Comparison of ENCODE assay signal across 8 cellular contexts in the genomic region with DNA sequence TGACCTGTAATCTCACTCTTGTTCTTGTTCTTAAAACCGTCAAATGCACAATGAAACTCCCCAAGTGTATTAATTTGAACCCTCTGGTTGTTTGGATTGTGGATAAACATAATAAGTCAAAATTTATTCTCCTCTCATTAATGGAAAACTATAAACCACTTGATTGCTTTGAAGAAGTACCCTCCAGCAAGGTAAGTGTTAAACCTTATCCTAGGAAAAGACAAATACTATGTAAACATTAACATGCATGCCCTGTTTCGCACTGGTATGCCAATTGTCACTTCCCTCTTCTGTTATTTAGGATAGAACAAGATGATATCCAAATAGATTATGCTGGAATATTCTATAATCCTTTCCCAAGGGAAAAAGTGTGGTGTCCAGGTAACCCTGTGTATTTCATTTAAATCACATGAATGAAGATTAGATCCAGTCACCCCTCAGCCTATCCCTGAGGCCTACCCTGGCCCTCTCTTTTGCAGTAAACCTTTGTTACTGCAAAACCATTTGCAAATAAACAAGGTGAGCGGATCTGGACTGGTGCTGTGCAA. TPM values are rescaled to one million over a fixed set of nuclear protein-coding genes. Genes with fewer than 3 reads are reported as not detected.
A peak's percentile ranks its signal among the peaks of the same experiment; 100 is the strongest.
DNase-seq lines count a peak whose midpoint lies in the region; ATAC-seq, FAIRE-seq and TF ChIP-seq lines count a peak whose summit lies in the region.

No MANE protein-coding gene starts in this region.

- POLR2A ChIA-PET in A549 (lab: Yijun Ruan, JAX) = interaction anchor here (0.8 to 1.3 kb wide), 6 partner anchors 11 to 140 kb away, joined by 3 to 11 read pairs (median 4); a partner anchor contains a TSS

- H3K4me1 ChIP-seq in A549 (peaks cover 17% of the 10 kb centered on the region), HUES48 (ENCODE audit: control insufficient read depth, insufficient read depth, low read length) (peaks cover 10% of the 10 kb centered on the region; the same call in 1 of the 2 replicates), mammary epithelial cell (ENCODE audit: insufficient read depth, low read length) (peaks cover 10% of the 10 kb centered on the region), mucosa of stomach (ENCODE audit: control insufficient read depth, insufficient read depth, low read length) (peaks cover 23% of the 10 kb centered on the region)

- H3K36me3 ChIP-seq in HUES48 (ENCODE audit: control insufficient read depth, insufficient read depth, low read length) (peaks cover 3% of the 10 kb centered on the region; the same call in 1 of the 2 replicates), mammary epithelial cell (ENCODE audit: insufficient read depth, low read length) (no peaks in the 10 kb centered on the region), mucosa of stomach (ENCODE audit: control insufficient read depth, insufficient read depth, low read length) (peaks cover under 1% of the 10 kb centered on the region)

- H4K20me1 ChIP-seq in mammary epithelial cell (ENCODE audit: insufficient read depth, low read length) = no peaks in the 10 kb centered on the region

- H3K4me2 ChIP-seq in A549 = peak overlapping the region; percentile 96
- H3K4me2 ChIP-seq in mammary epithelial cell (ENCODE audit: insufficient read depth, low read depth, low read length) = peak overlapping the region; percentile 90

- TF ChIP-seq RAD21 in A549 (conservative IDR thresholded peaks at IDR 0.05 in 1 of 2, IDR thresholded peaks at IDR 0.05 in 1 of 2) = no peak

- DNase-seq in A549 (ENCODE audit: low read depth in 1 of 2, low spot score in 1 of 2) (no peak), mammary epithelial cell (no peak), RCC 7860 (ENCODE audit: low spot score) (no peak), posterior cingulate gyrus (no peak), NCI-H1436 treated with DMSO at 0.1 percent for 48 hours (lab: John Stamatoyannopoulos, UW) (no peak)

- intact Hi-C loops in mammary epithelial cell (cut with micrococcal nuclease) (no loop called here), posterior cingulate gyrus (cut with DNase I) (loop anchor here (2.0 to 5.0 kb wide), 3 partner anchors 41 to 59 kb away; a partner anchor contains a TSS)

- TF ChIP-seq CTCF in A549 (IDR thresholded peaks at IDR 0.05) (no peak), mammary epithelial cell (conservative IDR thresholded peaks at IDR 0.05 in 1 of 2, IDR thresholded peaks at IDR 0.05 in 1 of 2; ENCODE audit: extremely low read depth in 1 of 2, insufficient read depth in 1 of 2, low read depth in 1 of 2, low read length in 2 of 2) (no peak)

- H3K4me3 ChIP-seq in A549 (peak overlapping the region; percentile 71), HUES48 (ENCODE audit: low read depth, low read length) (peak overlapping the region; percentile 72), mammary epithelial cell (replicated peaks in 1 of 3; ENCODE audit: insufficient read depth in 1 of 3, low read depth in 2 of 3, low read length in 3 of 3) (peak overlapping the region; percentile 63 to 92 (median 80)), mucosa of stomach (ENCODE audit: low read length) (peak overlapping the region; percentile 23)

- H3K9ac ChIP-seq in HUES48 (ENCODE audit: low read depth, low read length) (peak overlapping the region; percentile 48; the same call in 1 of the 2 replicates), mammary epithelial cell (ENCODE audit: insufficient read depth, low read length) (peak overlapping the region; percentile 68), mucosa of stomach (ENCODE audit: low read length) (peak overlapping the region; percentile 89)

- in situ Hi-C loops in mammary epithelial cell (cut with MboI; ENCODE audit: low sequenced_read_pairs in 2 of 2) = no loop called here

- TF ChIP-seq EP300 in A549 (IDR thresholded peaks at IDR 0.05) = no peak

- H3K27ac ChIP-seq in A549 = peak overlapping the region; percentile 92 to 97
- H3K27ac ChIP-seq in HUES48 (ENCODE audit: low read depth, low read length) = peak overlapping the region; percentile 99
- no peak overlapping the region for H3K27ac ChIP-seq in mammary epithelial cell (ENCODE audit: insufficient read depth, low read depth, low read length)

- peaks cover 12% of the 10 kb centered on the region; the same call in 1 of the 2 replicates for H3K27me3 ChIP-seq in HUES48 (ENCODE audit: control insufficient read depth, insufficient read depth, low read length)
- H3K27me3 ChIP-seq in mammary epithelial cell (ENCODE audit: insufficient read depth, low read length) = no peaks in the 10 kb centered on the region
- H3K27me3 ChIP-seq in mucosa of stomach (ENCODE audit: control insufficient read depth, insufficient read depth, low read length) = no peaks in the 10 kb centered on the region

- ATAC-seq in A549 (no peak), HG02870 (IDR thresholded peaks at IDR 0.05; ENCODE audit: unreplicated experiment) (no peak)

- H3K79me2 ChIP-seq in mammary epithelial cell (ENCODE audit: insufficient read depth, low read length) = peaks cover 23% of the 10 kb centered on the region

- H2AFZ ChIP-seq in mammary epithelial cell (ENCODE audit: low read depth, low read length) = peak overlapping the region; percentile 91

- TF ChIP-seq POLR2A in A549 (IDR thresholded peaks at IDR 0.05; ENCODE audit: low read length) = no peak

- H3K9me3 ChIP-seq in A549 = no peaks in the 10 kb centered on the region
- H3K9me3 ChIP-seq in HUES48 (ENCODE audit: control insufficient read depth, insufficient read depth, low read length) = no peaks in the 10 kb centered on the region; the same call in 1 of the 2 replicates
- no peaks in the 10 kb centered on the region for H3K9me3 ChIP-seq in mammary epithelial cell (replicated peaks; ENCODE audit: insufficient read depth, low read length)
- H3K9me3 ChIP-seq in mucosa of stomach (ENCODE audit: control insufficient read depth, low read length) = no peaks in the 10 kb centered on the region

- CTCF ChIA-PET in A549 (lab: Yijun Ruan, JAX) = interaction anchor here (0.6 to 1.3 kb wide), 2 partner anchors 18 to 27 kb away, joined by 3 read pairs; no protein-coding TSS in a partner anchor
- CTCF ChIA-PET in mammary epithelial cell (lab: Charles Lee; ENCODE audit: low non-redundant PET) = no interaction called here

- no peak for FAIRE-seq in A549 (lab: Jason Lieb, UNC)
- FAIRE-seq in RCC 7860 (lab: Jason Lieb, UNC) = no peak

- dilution Hi-C loops in mammary epithelial cell (cut with HindIII; ENCODE audit: low sequenced_read_pairs) = no loop called here

- WGBS in A549 (ENCODE audit: missing lambda C conversion rate) = 33% methylated on average over 3 of the region's 3 CpGs
- whole genome bisulfite sequencing in mammary epithelial cell (ENCODE audit: low coverage, missing lambda C conversion rate) = 48% methylated on average over 2 of the region's 3 CpGs

- BruUV-seq in mammary epithelial cell (replicated peaks; lab: Mats Ljungman, UMichigan) = TSS peak; percentile 20

TF ChIP-seq in A549, 52 proteins besides CTCF, POLR2A, EP300 and RAD21 (continues in another document):
- TF ChIP-seq, protein P1, sequence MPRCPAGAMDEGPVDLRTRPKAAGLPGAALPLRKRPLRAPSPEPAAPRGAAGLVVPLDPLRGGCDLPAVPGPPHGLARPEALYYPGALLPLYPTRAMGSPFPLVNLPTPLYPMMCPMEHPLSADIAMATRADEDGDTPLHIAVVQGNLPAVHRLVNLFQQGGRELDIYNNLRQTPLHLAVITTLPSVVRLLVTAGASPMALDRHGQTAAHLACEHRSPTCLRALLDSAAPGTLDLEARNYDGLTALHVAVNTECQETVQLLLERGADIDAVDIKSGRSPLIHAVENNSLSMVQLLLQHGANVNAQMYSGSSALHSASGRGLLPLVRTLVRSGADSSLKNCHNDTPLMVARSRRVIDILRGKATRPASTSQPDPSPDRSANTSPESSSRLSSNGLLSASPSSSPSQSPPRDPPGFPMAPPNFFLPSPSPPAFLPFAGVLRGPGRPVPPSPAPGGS (IDR thresholded peaks at IDR 0.05) = no peak
- TF ChIP-seq TP53 (CRISPR knock-in tag; IDR thresholded peaks at IDR 0.05) (no peak), HEYL (CRISPR knock-in tag; IDR thresholded peaks at IDR 0.05) (no peak), ZC3H11A (IDR thresholded peaks at IDR 0.05) (no peak), KDM5A (IDR thresholded peaks at IDR 0.05) (no peak), KDM1A (IDR thresholded peaks at IDR 0.05; ENCODE audit: low read depth) (no peak), GATA3 (IDR thresholded peaks at IDR 0.05; ENCODE audit: borderline replicate concordance) (no peak), FOXS1 (CRISPR knock-in tag; IDR thresholded peaks at IDR 0.05) (no peak), FOSL2 (IDR thresholded peaks at IDR 0.05) (no peak), FOSL2 (CRISPR knock-in tag; IDR thresholded peaks at IDR 0.05) (no peak), JUN (IDR thresholded peaks at IDR 0.05) (no peak), NR3C1 (IDR thresholded peaks at IDR 0.05) (no peak)
- TF ChIP-seq, protein P2, sequence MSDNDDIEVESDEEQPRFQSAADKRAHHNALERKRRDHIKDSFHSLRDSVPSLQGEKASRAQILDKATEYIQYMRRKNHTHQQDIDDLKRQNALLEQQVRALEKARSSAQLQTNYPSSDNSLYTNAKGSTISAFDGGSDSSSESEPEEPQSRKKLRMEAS (IDR thresholded peaks at IDR 0.05) = no peak

RNA-seq across cellular contexts. Expression of a gene that starts 1.3 kb away (rescaled TPM):
- polyA plus RNA-seq in A549 (2011; rRNA removed) = 42.7 and 47.9 TPM in 2 replicates
- 51.6 and 55.2 TPM in 2 replicates for polyA plus RNA-seq in A549 (2012; cell fraction: cytosol; rRNA removed)
- polyA plus RNA-seq in A549 (2012; cell fraction: nucleus; rRNA removed) = 31.2 and 42.2 TPM in 2 replicates
- polyA plus RNA-seq in A549 (2017; fragmentation: RNase III; extraction: RNeasy Plus Mini Kit Qiagen cat#74134 plus additional on column Dnase treatment) = 78.8 to 84.6 TPM (median 84.3 TPM) in 3 replicates
- polyA minus RNA-seq in A549 (2011; rRNA and poly(A)+ RNA removed) = 18.5 and 21.4 TPM in 2 replicates
- total RNA-seq in mammary epithelial cell = 10 to 100 TPM; 13.3 to 35.1 TPM
- 36.0 TPM for polyA plus RNA-seq in mammary epithelial cell
- 20.7 TPM for polyA minus RNA-seq in mammary epithelial cell

RNA-seq across cellular contexts. Expression of a gene that starts 40.1 kb away (rescaled TPM):
- polyA plus RNA-seq in A549 (2011; rRNA removed) (39.7 and 54.3 TPM in 2 replicates), A549 (2017; fragmentation: RNase III; extraction: RNeasy Plus Mini Kit Qiagen cat#74134 plus additional on column Dnase treatment) (55.3 to 59.2 TPM (median 56.8 TPM) in 3 replicates), mammary epithelial cell (15.2 TPM)
- polyA plus RNA-seq in A549 (2012; cell fraction: cytosol; rRNA removed) = 35.6 and 37.8 TPM in 2 replicates
- polyA plus RNA-seq in A549 (2012; cell fraction: nucleus; rRNA removed) = 16.6 and 20.6 TPM in 2 replicates
- polyA minus RNA-seq in A549 (2011; rRNA and poly(A)+ RNA removed) = 25.5 and 26.8 TPM in 2 replicates
- total RNA-seq in mammary epithelial cell = 10 to 100 TPM; 29.2 to 33.7 TPM
- polyA minus RNA-seq in mammary epithelial cell = 8.7 TPM

RNA-seq across cellular contexts. Expression of a gene that starts 57.0 kb away (rescaled TPM):
- polyA plus RNA-seq in A549 (2011; rRNA removed) (3,000 and 3,176 TPM in 2 replicates), A549 (2017; fragmentation: RNase III; extraction: RNeasy Plus Mini Kit Qiagen cat#74134 plus additional on column Dnase treatment) (3,153 to 3,802 TPM (median 3,221 TPM) in 3 replicates), mammary epithelial cell (1,425 TPM)
- polyA plus RNA-seq in A549 (2012; cell fraction: cytosol; rRNA removed) = 1,696 and 1,750 TPM in 2 replicates
- polyA plus RNA-seq in A549 (2012; cell fraction: nucleus; rRNA removed) = 572 and 893 TPM in 2 replicates
- polyA minus RNA-seq in A549 (2011; rRNA and poly(A)+ RNA removed) = 290 and 326 TPM in 2 replicates
- total RNA-seq in mammary epithelial cell = 1,000 to 10,000 TPM; 1,346 to 1,386 TPM
- 544 TPM for polyA minus RNA-seq in mammary epithelial cell

Comparison
In these comparisons a context has a peak if more than half of its experiments do, and no peak if none do; other contexts are left out.
1. H3K4me3 ChIP-seq: peak in every context shown above with its lines; median percentile 80 in mammary epithelial cell; 72 in HUES48; 71 in A549; 23 in mucosa of stomach.